In genomic region chr5:68305223-68305865, GRCh38 we compare ENCODE assay signal across 18 cellular contexts.
"Had no signal": no experiment of that assay in that cellular context is flagged by ENCODE, and none has a peak within 500 bp of the region (broad histone marks: within the 10 kb centered on the region; RNA-seq: fewer than 3 reads in every experiment).

No MANE protein-coding gene starts in this region.

- H3K4me1 ChIP-seq: psoas muscle had no signal

- H3K27ac ChIP-seq: adrenal gland, esophagus muscularis mucosa, psoas muscle, stomach, tibial artery had no signal

- H3K4me3 ChIP-seq: adrenal gland, esophagus muscularis mucosa, psoas muscle, skin epidermis, stomach, tibial artery had no signal

- H3K27me3 ChIP-seq: adrenal gland, esophagus muscularis mucosa, stomach, tibial artery had no signal

- DNase-seq: activated CD4-positive, alpha-beta T cell treated with anti-CD3 and anti-CD28 coated beads, Interleukin-2, amount 50 U/mL, for 1 hour; activated CD8-positive, alpha-beta memory T cell treated with anti-CD3 and anti-CD28 coated beads, Interleukin-2, amount 50 U/mL, for 4 hours; activated effector memory CD4-positive, alpha-beta T cell treated with anti-CD3 and anti-CD28 coated beads, Interleukin-2, amount 50 U/mL, for 16 hours; activated T-cell treated with anti-CD3 and anti-CD28 coated beads, Interleukin-2, amount 50 U/mL, for 48 hours; adrenal gland; effector CD4-positive, alpha-beta T cell; immature natural killer cell; kidney glomerular epithelial cell; naive thymus-derived CD8-positive, alpha-beta T cell; psoas muscle; right cardiac atrium; stomach; tibial artery had no signal

- ATAC-seq: naive thymus-derived CD8-positive, alpha-beta T cell; psoas muscle; right cardiac atrium had no signal

- FAIRE-seq: astrocyte, bronchial epithelial cell, urothelium cell line had no signal

- H3K9me3 ChIP-seq: adrenal gland, esophagus muscularis mucosa, psoas muscle, stomach, tibial artery had no signal
